Comparison of ENCODE assay signal across 19 cellular contexts in genomic region chr1:184186167-184186566, GRCh38.
"Had no signal": no experiment of that assay in that cellular context is flagged by ENCODE, and none has a peak within 500 bp of the region (broad histone marks: within the 10 kb centered on the region; RNA-seq: fewer than 3 reads in every experiment).

No MANE protein-coding gene starts in this region.

- DNase-seq: activated CD4-positive, alpha-beta T cell treated with anti-CD3 and anti-CD28 coated beads for 4 hours; activated CD4-positive, alpha-beta T cell treated with anti-CD3 and anti-CD28 coated beads, Interleukin-2, amount 50 U/mL, for 48 hours; activated CD8-positive, alpha-beta memory T cell treated with anti-CD3 and anti-CD28 coated beads, Interleukin-2, amount 50 U/mL, for 48 hours; activated naive CD8-positive, alpha-beta T cell treated with anti-CD3 and anti-CD28 coated beads, Interleukin-2, amount 50 U/mL, for 24 hours; activated T-cell treated with anti-CD3 and anti-CD28 coated beads, Interleukin-2, amount 50 U/mL, for 24 hours; amygdala; caudate nucleus; cortex of kidney; effector memory CD8-positive, alpha-beta T cell; erythroblast; gastrocnemius medialis; glutamatergic neuron; left ventricle myocardium superior; posterior cingulate gyrus; stimulated activated CD4-positive, alpha-beta T cell treated with anti-CD3 and anti-CD28 coated beads, Interleukin-12 subunit alpha, Interleukin-12 subunit beta, amount 100 ng/mL, for 4 hours; stimulated activated CD4-positive, alpha-beta T cell treated with anti-CD3 and anti-CD28 coated beads, Interleukin-4, amount 100 ng/mL, for 1 hour; stimulated activated naive CD8-positive, alpha-beta T cell treated with anti-CD3 and anti-CD28 coated beads, Interleukin-15, Interleukin-2, amounts not matched to agents 100 U/mL and 50 U/mL, for 24 hours; testis; transverse colon had no signal
